In the genomic region with DNA sequence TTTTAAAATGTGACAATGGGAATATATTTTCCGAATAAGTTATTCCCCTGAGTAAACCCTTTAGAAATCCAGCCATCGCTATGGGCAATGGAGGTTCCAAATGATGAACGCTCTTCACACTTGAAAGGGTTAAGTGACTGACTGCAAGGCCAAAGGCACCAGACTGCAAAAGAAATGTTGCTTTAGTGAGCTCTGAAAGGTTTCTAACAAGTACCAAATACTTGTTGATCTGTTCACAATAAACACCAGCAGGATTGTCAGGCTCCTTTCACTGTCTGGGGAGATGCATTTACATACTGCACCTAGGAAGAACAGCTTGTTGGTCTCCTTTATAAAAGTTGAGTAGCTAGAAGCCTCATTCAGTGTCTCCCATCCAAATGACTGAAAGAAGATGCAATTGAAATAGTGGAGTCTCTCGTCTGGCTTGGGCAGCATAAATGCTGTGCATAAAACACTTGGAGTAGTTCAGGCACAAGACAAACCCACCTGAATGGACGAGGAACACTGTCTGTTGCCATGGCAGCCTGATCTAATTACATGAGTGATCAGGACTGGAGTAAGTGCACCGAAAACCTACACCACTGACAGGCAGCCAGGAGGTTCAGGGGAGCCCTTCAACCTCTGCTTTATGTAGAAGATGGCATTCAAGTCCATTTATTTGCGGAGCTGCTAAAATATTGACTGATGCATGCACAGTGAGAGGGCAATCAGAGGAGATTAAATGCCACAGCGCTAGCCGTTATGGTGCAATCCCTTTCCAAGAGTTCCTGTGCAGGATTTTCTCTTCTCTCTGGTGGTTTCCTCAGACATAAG, we compare ENCODE assay signal across 8 cellular contexts. TPM values are rescaled to one million over a fixed set of nuclear protein-coding genes. Genes with fewer than 3 reads are reported as not detected.
A peak's percentile ranks its signal among the peaks of the same experiment; 100 is the strongest.
DNase-seq lines count a peak whose midpoint lies in the region; FAIRE-seq and TF ChIP-seq lines count a peak whose summit lies in the region.

No MANE protein-coding gene starts in this region.

- DNase-seq in GM23248, result peak; percentile 63
- DNase-seq in NCI-H524 (lab: John Stamatoyannopoulos, UW), result peak; percentile 70 to 72
- peak; percentile 70 for DNase-seq in cerebellar cortex (ENCODE audit: low spot score)
- DNase-seq in epidermal melanocyte (ENCODE audit: insufficient read length, low spot score), result no peak
- DNase-seq in NCI-H510A (lab: John Stamatoyannopoulos, UW), result no peak
- no peak for DNase-seq in SW480 (ENCODE audit: low spot score)
- no peak for DNase-seq in D721Med (ENCODE audit: insufficient read length, low spot score)

- 41 to 42% methylated on average over 9 of the region's 9 CpGs for WGBS in GM23248 (ENCODE audit: low coverage in 1 of 2, low lambda C conversion rate in 2 of 2, missing lambda C conversion rate in 2 of 2), 2 experiments

- FAIRE-seq in D721Med (lab: Jason Lieb, UNC), result no peak

- H3K4me3 ChIP-seq in GM23248 (peak overlapping the region; percentile 95), mucosa of rectum (ENCODE audit: low read length in 2 of 2) (peak overlapping the region; percentile 76 to 97)

- H4K20me1 ChIP-seq in GM23248 (ENCODE audit: insufficient read depth), result no peaks in the 10 kb centered on the region

- H3K9ac ChIP-seq in GM23248 (peak overlapping the region; percentile 97), mucosa of rectum (ENCODE audit: low read depth in 1 of 2, low read length in 2 of 2) (peak overlapping the region in 1 of 2 donors; percentile 74)

- no peaks in the 10 kb centered on the region for H3K9me2 ChIP-seq in GM23248 (ENCODE audit: insufficient read depth)

- H3K27me3 ChIP-seq in GM23248 (replicated peaks; ENCODE audit: insufficient read depth) (no peaks in the 10 kb centered on the region), mucosa of rectum (ENCODE audit: control insufficient read depth in 2 of 2, insufficient read depth in 2 of 2, low read length in 2 of 2) (no peaks in the 10 kb centered on the region)

- H3K36me3 ChIP-seq in GM23248 (ENCODE audit: low read depth) (no peaks in the 10 kb centered on the region; the same call in 1 of the 2 replicates), mucosa of rectum (ENCODE audit: control insufficient read depth in 2 of 2, insufficient read depth in 2 of 2, low read length in 2 of 2) (no peaks in the 10 kb centered on the region)

- H3K4me2 ChIP-seq in GM23248 (ENCODE audit: unreplicated experiment), result peak overlapping the region; percentile 94

- in situ Hi-C loops in GM23248 (cut with MboI), result no loop called here

- H3K79me2 ChIP-seq in GM23248 (ENCODE audit: insufficient read depth), result peaks cover 60% of the 10 kb centered on the region

- H3K27ac ChIP-seq in GM23248 (peak overlapping the region; percentile 96), mucosa of rectum (ENCODE audit: low read depth in 2 of 2, low read length in 2 of 2) (peak overlapping the region; percentile 22 to 98)

- peaks cover 43% of the 10 kb centered on the region for H3F3A ChIP-seq in GM23248 (ENCODE audit: insufficient read depth)

- no peak for TF ChIP-seq CTCF in D721Med (IDR thresholded peaks at IDR 0.05; ENCODE audit: insufficient read depth, missing control alignments)

- H2AFZ ChIP-seq in GM23248, result no peak overlapping the region

- H3K4me1 ChIP-seq in GM23248 (ENCODE audit: insufficient read depth) (peaks cover 28% of the 10 kb centered on the region), mucosa of rectum (ENCODE audit: control insufficient read depth in 2 of 2, insufficient read depth in 2 of 2, low read length in 2 of 2) (peaks cover 17 to 38% of the 10 kb centered on the region in 2 donors)

- H3K9me3 ChIP-seq in GM23248 (ENCODE audit: low read depth) (no peaks in the 10 kb centered on the region), mucosa of rectum (ENCODE audit: control insufficient read depth in 2 of 2, low read length in 2 of 2) (no peaks in the 10 kb centered on the region)

RNA-seq across cellular contexts. Expression of a gene that starts 2.9 kb away (rescaled TPM):
- total RNA-seq in GM23248 (2014; rRNA removed; shearing (Covaris generic)), result 20.1 and 42.2 TPM in 2 replicates
- polyA plus RNA-seq in GM23248 (2016; fragmentation: Nextera tagmentation; extraction: Ambion mirVana), result 14.2 and 15.7 TPM in 2 replicates

Comparison
In these comparisons a context has a peak if more than half of its experiments do, and no peak if none do; other contexts are left out.
1. DNase-seq: peak in GM23248 (single experiment), NCI-H524 (2 of 2) and cerebellar cortex (single experiment); none in epidermal melanocyte (single experiment), NCI-H510A (single experiment), SW480 (single experiment) and D721Med (single experiment).